Comparison of ENCODE assay signal across 11 cellular contexts in the genomic region with DNA sequence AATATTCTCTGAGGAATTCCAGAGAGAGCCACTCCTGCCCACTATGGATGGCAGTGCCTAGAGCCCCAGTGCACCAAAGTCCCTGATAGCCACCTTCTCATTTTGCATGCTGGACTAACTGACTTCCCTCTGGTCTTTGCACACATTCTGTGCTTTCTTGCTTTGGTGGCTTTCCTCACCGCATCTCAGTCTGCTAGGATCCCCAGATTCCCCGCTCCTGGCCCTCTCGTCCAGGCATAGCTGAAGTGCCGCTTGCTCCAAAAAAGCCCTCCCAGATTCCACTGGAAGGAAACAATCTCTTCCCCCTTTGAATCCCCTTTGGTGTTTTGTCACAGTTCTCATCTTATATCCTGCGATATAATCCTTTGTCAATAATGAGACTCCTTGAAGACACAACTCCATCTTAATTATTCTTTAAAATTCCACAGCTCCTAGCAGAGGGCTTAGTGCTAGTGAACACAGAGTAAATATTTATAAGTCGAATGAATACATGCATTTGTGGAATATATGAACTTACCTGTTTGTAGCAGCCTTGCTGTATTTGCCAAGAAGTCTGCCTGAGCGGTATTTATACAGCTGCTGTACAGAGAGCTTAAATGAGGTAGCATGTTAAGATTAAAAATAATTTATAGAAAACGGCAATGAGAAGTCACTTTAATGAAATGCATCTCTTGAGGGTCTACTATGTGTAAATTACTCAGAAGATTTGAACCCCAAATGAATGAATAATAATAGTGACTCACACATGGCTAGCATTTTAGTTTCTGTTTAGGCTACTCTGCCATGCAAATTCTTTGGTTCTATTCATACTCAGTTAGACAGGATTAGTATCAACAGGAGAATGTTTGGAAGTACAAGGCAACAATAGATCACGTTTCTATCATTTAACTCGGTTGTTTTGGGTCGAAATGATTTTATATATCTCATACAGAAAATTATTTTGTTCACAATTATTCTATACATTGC.
DNase-seq lines count a peak whose midpoint lies in the region; ATAC-seq and TF ChIP-seq lines count a peak whose summit lies in the region.
"Had no signal": no experiment of that assay in that cellular context is flagged by ENCODE, and none has a peak within 500 bp of the region (broad histone marks: within the 10 kb centered on the region; RNA-seq: fewer than 3 reads in every experiment).

No MANE protein-coding gene starts in this region.

- H3K4me1 Mint-ChIP-seq in CD8-positive, alpha-beta memory T cell = no peaks in the 10 kb centered on the region
- H3K4me1 Mint-ChIP-seq: natural killer cell had no signal

- no peak overlapping the region for H4K91ac ChIP-seq in neuronal stem cell (ENCODE audit: low read depth, low read length, poor library complexity)

- H3K18ac ChIP-seq in neuronal stem cell (ENCODE audit: low read length) = no peak overlapping the region

- H3K9me3 ChIP-seq in MM.1S (replicated peaks; ENCODE audit: insufficient read depth, low read length) (no peaks in the 10 kb centered on the region), neuronal stem cell (replicated peaks in 1 of 2; ENCODE audit: control insufficient read depth in 2 of 2, insufficient read depth in 1 of 2, low read depth in 1 of 2, low read length in 2 of 2) (peaks cover 6 to 7% of the 10 kb centered on the region in 2 donors)
- H3K9me3 ChIP-seq in CD8-positive, alpha-beta memory T cell (ENCODE audit: low read length) = no peaks in the 10 kb centered on the region

- H4K20me1 ChIP-seq in MM.1S (ENCODE audit: insufficient read depth, low read length) = no peaks in the 10 kb centered on the region

- H3K9ac ChIP-seq in MM.1S (ENCODE audit: low read length) (peak overlapping the region; percentile 38; the same call in 1 of the 2 replicates), neuronal stem cell (ENCODE audit: low read depth, low read length, poor library complexity) (no peak overlapping the region)

- H3K4me1 ChIP-seq in MM.1S (ENCODE audit: low read length) (peaks cover 24% of the 10 kb centered on the region), neuronal stem cell (ENCODE audit: control insufficient read depth in 2 of 2, insufficient read depth in 1 of 2, low read depth in 1 of 2, low read length in 2 of 2) (peaks cover 10 to 23% of the 10 kb centered on the region in 2 donors)
- H3K4me1 ChIP-seq in CD8-positive, alpha-beta memory T cell (ENCODE audit: insufficient read depth, low read length) = no peaks in the 10 kb centered on the region

- H3K27me3 ChIP-seq in MM.1S (replicated peaks; ENCODE audit: insufficient read depth, low read length) (no peaks in the 10 kb centered on the region), neuronal stem cell (ENCODE audit: control insufficient read depth in 3 of 3, insufficient read depth in 3 of 3, low read depth in 1 of 3, low read length in 3 of 3) (no peaks in the 10 kb centered on the region)
- H3K27me3 ChIP-seq in CD8-positive, alpha-beta memory T cell (ENCODE audit: insufficient read depth, low read length, poor library complexity, severe bottlenecking) = no peaks in the 10 kb centered on the region

- H3K27me3 Mint-ChIP-seq in CD8-positive, alpha-beta memory T cell = no peaks in the 10 kb centered on the region

- H3K14ac ChIP-seq in neuronal stem cell (ENCODE audit: low read length) = no peak overlapping the region

- H3K9me3 Mint-ChIP-seq in CD8-positive, alpha-beta memory T cell = peaks cover 0 to 9% (median 7%) of the 10 kb centered on the region in 5 donors

- peak overlapping the region; percentile 52 for H3K4me3 ChIP-seq in MM.1S (ENCODE audit: low read length)
- no peak overlapping the region for H3K4me3 ChIP-seq in astrocyte of the spinal cord (ENCODE audit: low read depth, low read length)
- no peak overlapping the region for H3K4me3 ChIP-seq in neuronal stem cell (ENCODE audit: low read length in 2 of 2)
- H3K4me3 ChIP-seq in CD8-positive, alpha-beta memory T cell (ENCODE audit: low read length) = no peak overlapping the region

- no peak overlapping the region for H2AK5ac ChIP-seq in neuronal stem cell (ENCODE audit: low read depth, low read length)

- no peaks in the 10 kb centered on the region for H3K36me3 Mint-ChIP-seq in CD8-positive, alpha-beta memory T cell
- H3K36me3 Mint-ChIP-seq: natural killer cell had no signal

- H3K27ac ChIP-seq in MM.1S (ENCODE audit: low read length) (peak overlapping the region; percentile 63; the same call in 1 of the 2 replicates), neuronal stem cell (replicated peaks; ENCODE audit: low read length) (peak overlapping the region; percentile 5)
- no peak overlapping the region for H3K27ac ChIP-seq in CD8-positive, alpha-beta memory T cell (ENCODE audit: low read depth, low read length)

- H2BK12ac ChIP-seq in neuronal stem cell (ENCODE audit: low read length) = no peak overlapping the region

- H4K8ac ChIP-seq in neuronal stem cell (ENCODE audit: low read depth, low read length) = no peak overlapping the region

- no peak overlapping the region for H2BK5ac ChIP-seq in neuronal stem cell (ENCODE audit: low read length)

- DNase-seq in MM.1S (peak; percentile 73), astrocyte of the spinal cord (ENCODE audit: low read depth, low spot score) (peak; percentile 68), neuronal stem cell (ENCODE audit: low spot score) (peak; percentile 14), RKO (ENCODE audit: low spot score) (no peak)
- no peak for DNase-seq in stimulated activated CD4-positive, alpha-beta T cell treated with anti-CD3 and anti-CD28 coated beads, Interleukin-12 subunit alpha, Interleukin-12 subunit beta, amount 100 ng/mL, for 4 hours
- DNase-seq in CD8-positive, alpha-beta memory T cell = no peak
- no peak for DNase-seq in stimulated activated CD4-positive, alpha-beta T cell treated with anti-CD3 and anti-CD28 coated beads, Interleukin-2, amount 100 ng/mL, for 48 hours
- DNase-seq: dermis blood vessel endothelial cell, natural killer cell, T1000 had no signal

- no peak for TF ChIP-seq CTCF in MM.1S (IDR thresholded peaks at IDR 0.05; ENCODE audit: low read length)
- TF ChIP-seq CTCF in astrocyte of the spinal cord (IDR thresholded peaks at IDR 0.05; ENCODE audit: low read depth, low read length) = no peak

- H3K27ac Mint-ChIP-seq in CD8-positive, alpha-beta memory T cell = no peak overlapping the region
- H3K27ac Mint-ChIP-seq: natural killer cell had no signal

- WGBS in neuronal stem cell (ENCODE audit: extremely low coverage in 2 of 2, insufficient read length in 2 of 2, insufficient replicate concordance in 1 of 2), 2 donors = no CpG with 5 or more reads among the region's 11 CpGs

- peaks cover 17% of the 10 kb centered on the region for H3F3A ChIP-seq in MM.1S (ENCODE audit: insufficient read depth, low read length)

- H3K4ac ChIP-seq in neuronal stem cell (ENCODE audit: low read length) = no peak overlapping the region

- CTCF ChIA-PET in CD8-positive, alpha-beta memory T cell (lab: Charles Lee) = no interaction called here

- no peak overlapping the region for H2BK15ac ChIP-seq in neuronal stem cell (ENCODE audit: low read length)

- peak; percentile 93 for ATAC-seq in GM18867 (IDR thresholded peaks at IDR 0.05; ENCODE audit: unreplicated experiment)
- ATAC-seq: natural killer cell had no signal

- in situ Hi-C loops in astrocyte of the spinal cord (cut with HindIII; ENCODE audit: low sequenced_read_pairs) = no loop called here

- no peaks in the 10 kb centered on the region for H3K9me2 ChIP-seq in MM.1S (replicated peaks; ENCODE audit: insufficient read depth, low read length)

- H2AFZ ChIP-seq in MM.1S (ENCODE audit: low read length) = peak overlapping the region; percentile 63
- H2AFZ ChIP-seq in neuronal stem cell (ENCODE audit: low read length) = peak overlapping the region; percentile 36

- H3K79me1 ChIP-seq in neuronal stem cell (ENCODE audit: low read depth, low read length) = no peaks in the 10 kb centered on the region

- no peak overlapping the region for H2BK120ac ChIP-seq in neuronal stem cell (ENCODE audit: low read depth, low read length)

- no peaks in the 10 kb centered on the region for H3K79me2 ChIP-seq in MM.1S (ENCODE audit: low read length)

- no peak overlapping the region for H3K4me3 Mint-ChIP-seq in CD8-positive, alpha-beta memory T cell
- H3K4me3 Mint-ChIP-seq: natural killer cell had no signal

- H3K36me3 ChIP-seq in MM.1S (replicated peaks; ENCODE audit: insufficient read depth, low read length) (no peaks in the 10 kb centered on the region), neuronal stem cell (replicated peaks in 1 of 2; ENCODE audit: control insufficient read depth in 2 of 2, insufficient read depth in 2 of 2, low read length in 2 of 2) (peaks cover 0 to 2% of the 10 kb centered on the region in 2 donors)
- no peaks in the 10 kb centered on the region for H3K36me3 ChIP-seq in CD8-positive, alpha-beta memory T cell (ENCODE audit: insufficient read depth, low read length)

- H3K23ac ChIP-seq in neuronal stem cell (ENCODE audit: low read depth, low read length, poor library complexity) = no peak overlapping the region

- POLR2A ChIA-PET in CD8-positive, alpha-beta memory T cell (lab: Charles Lee) = no interaction called here

- peak overlapping the region; percentile 70 for H3K4me2 ChIP-seq in MM.1S (ENCODE audit: low read depth, low read length)
- no peak overlapping the region for H3K4me2 ChIP-seq in neuronal stem cell (ENCODE audit: insufficient read depth, low read length, poor library complexity, severe bottlenecking)

Comparison
In these comparisons a context has a peak if more than half of its experiments do, and no peak if none do; other contexts are left out.
1. DNase-seq: peak in MM.1S (single experiment), astrocyte of the spinal cord (single experiment) and neuronal stem cell (single experiment); none in RKO (single experiment), stimulated activated CD4-positive, alpha-beta T cell treated with anti-CD3 and anti-CD28 coated beads, Interleukin-12 subunit alpha, Interleukin-12 subunit beta, amount 100 ng/mL, for 4 hours (single experiment), CD8-positive, alpha-beta memory T cell (0 of 5) and stimulated activated CD4-positive, alpha-beta T cell treated with anti-CD3 and anti-CD28 coated beads, Interleukin-2, amount 100 ng/mL, for 48 hours (0 of 2).